10 cellular contexts compared by ENCODE assay signal in the genomic region with DNA sequence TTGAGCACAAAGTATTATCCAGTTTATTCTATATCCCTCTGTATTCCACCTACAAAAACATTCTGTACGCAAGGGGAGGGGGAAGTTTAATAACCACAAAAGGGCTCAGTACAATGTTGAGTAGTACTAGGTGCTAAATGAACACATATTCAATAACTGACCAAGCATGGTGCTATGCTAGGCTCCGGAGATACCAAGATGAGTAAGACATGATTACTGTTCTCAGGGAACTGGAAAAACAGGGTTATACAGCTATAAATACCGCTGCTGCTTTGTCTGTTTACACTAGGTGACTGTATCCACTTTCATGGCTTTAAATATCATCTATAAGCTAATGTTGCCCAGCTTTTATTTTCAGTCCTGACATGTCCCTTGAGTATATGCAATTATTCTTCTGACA.
A peak's percentile ranks its signal among the peaks of the same experiment; 100 is the strongest.
DNase-seq lines count a peak whose midpoint lies in the region; ATAC-seq and TF ChIP-seq lines count a peak whose summit lies in the region.
"Had no signal": no experiment of that assay in that cellular context is flagged by ENCODE, and none has a peak within 500 bp of the region (broad histone marks: within the 10 kb centered on the region; RNA-seq: fewer than 3 reads in every experiment).

No MANE protein-coding gene starts in this region.

- peaks cover 0 to 4% of the 10 kb centered on the region in 2 donors for H3K36me3 Mint-ChIP-seq in activated T-cell treated with anti-CD3 and anti-CD28 coated beads, Interleukin-2, amount 50 U/mL, for 72 hours (ENCODE audit: insufficient read depth in 2 of 2)

- no peaks in the 10 kb centered on the region for H3K4me1 Mint-ChIP-seq in activated T-cell treated with anti-CD3 and anti-CD28 coated beads, Interleukin-2, amount 50 U/mL, for 72 hours (ENCODE audit: low read depth)

- no peaks in the 10 kb centered on the region for H3K9me3 Mint-ChIP-seq in activated T-cell treated with anti-CD3 and anti-CD28 coated beads, Interleukin-2, amount 50 U/mL, for 72 hours
- H3K9me3 Mint-ChIP-seq: activated T-cell treated with anti-CD3 and anti-CD28 coated beads, Interleukin-2, amount 50 U/mL, for 4 hours had no signal

- peaks cover 30% of the 10 kb centered on the region for H3K4me1 ChIP-seq in PC-3 (ENCODE audit: insufficient read depth, low read length)

- peaks cover 7% of the 10 kb centered on the region for H3K36me3 ChIP-seq in PC-3 (ENCODE audit: low read depth, low read length)

- H3K4me2 ChIP-seq in PC-3 (ENCODE audit: low read length), result peak overlapping the region; percentile 83

- intact Hi-C loops in PC-3 (cut with micrococcal nuclease), result no loop called here

- no peak overlapping the region for H3K27ac Mint-ChIP-seq in activated T-cell treated with anti-CD3 and anti-CD28 coated beads, Interleukin-2, amount 50 U/mL, for 72 hours

- DNase-seq in AG04450 (ENCODE audit: low read depth, low spot score) (peak; percentile 26), PC-3 (peak; percentile 98), hepatic stellate cell (ENCODE audit: low spot score) (peak; percentile 21), T-helper 1 cell (no peak)
- no peak for DNase-seq in activated T-cell treated with anti-CD3 and anti-CD28 coated beads, Interleukin-2, amount 50 U/mL, for 72 hours
- no peak for DNase-seq in stimulated activated naive CD4-positive, alpha-beta T cell (lab: John Stamatoyannopoulos, UW)
- DNase-seq: activated T-cell treated with anti-CD3 and anti-CD28 coated beads, Interleukin-2, amount 50 U/mL, for 4 hours had no signal

- no peaks in the 10 kb centered on the region for H3K9me2 ChIP-seq in PC-3 (replicated peaks; ENCODE audit: low read length)

- peak overlapping the region; percentile 10; the same call in 1 of the 2 replicates for H3K9ac ChIP-seq in PC-3 (ENCODE audit: low read length)

- no peaks in the 10 kb centered on the region for H3K79me2 ChIP-seq in PC-3 (ENCODE audit: low read length)

- POLR2A ChIA-PET in AG04450 (lab: Yijun Ruan, JAX), result no interaction called here
- POLR2A ChIA-PET in PC-3 (lab: Charles Lee; ENCODE audit: unreplicated experiment), result interaction anchor here (0.5 to 1.0 kb wide), 3 partner anchors 101 to 239 kb away, joined by 3 to 7 read pairs (median 4); a partner anchor contains a TSS

- H3K27me3 Mint-ChIP-seq in activated T-cell treated with anti-CD3 and anti-CD28 coated beads, Interleukin-2, amount 50 U/mL, for 72 hours (ENCODE audit: low read depth), result no peaks in the 10 kb centered on the region

- H3K4me3 ChIP-seq in AG04450 (ENCODE audit: low read depth, low read length) (no peak overlapping the region), PC-3 (ENCODE audit: low read length) (peak overlapping the region; percentile 47; the same call in 1 of the 2 replicates)
- H3K4me3 ChIP-seq: K562 had no signal

- no peak for TF ChIP-seq CTCF in AG04450 (IDR thresholded peaks at IDR 0.05; ENCODE audit: low read depth, low read length)
- TF ChIP-seq CTCF in PC-3 (conservative IDR thresholded peaks at IDR 0.05; ENCODE audit: low read depth, low read length), result no peak

- H3K27ac ChIP-seq in AG04450 (ENCODE audit: low read depth, low read length) (no peak overlapping the region), PC-3 (ENCODE audit: low read length) (peak overlapping the region; percentile 90)

- ATAC-seq in HG02852 (IDR thresholded peaks at IDR 0.05; ENCODE audit: unreplicated experiment) (peak; percentile 73), PC-3 (peak; percentile 99), HG03175 (IDR thresholded peaks at IDR 0.05; ENCODE audit: unreplicated experiment) (no peak)
- no peak for ATAC-seq in activated T-cell treated with anti-CD3 and anti-CD28 coated beads, Interleukin-2, amount 50 U/mL, for 72 hours (replicated peaks in 1 of 2)
- ATAC-seq: activated T-cell treated with anti-CD3 and anti-CD28 coated beads, Interleukin-2, amount 50 U/mL, for 4 hours; K562 had no signal

- H3F3A ChIP-seq in PC-3 (ENCODE audit: low read length, unreplicated experiment), result peaks cover 6% of the 10 kb centered on the region

- BruUV-seq in PC-3 (replicated peaks; lab: Mats Ljungman, UMichigan), result no TSS peak

- CTCF ChIA-PET in AG04450 (lab: Charles Lee) (interaction anchor here (0.7 to 1.1 kb wide), 2 partner anchors 16 to 17 kb away, joined by 3 read pairs; no protein-coding TSS in a partner anchor), PC-3 (lab: Charles Lee) (interaction anchor here (0.5 to 1.1 kb wide), 6 partner anchors 14 to 1022 kb away, joined by 3 to 7 read pairs (median 6); no protein-coding TSS in a partner anchor)

- H4K20me1 ChIP-seq in PC-3 (ENCODE audit: low read length), result no peaks in the 10 kb centered on the region

- H3K27me3 ChIP-seq in AG04450 (ENCODE audit: control insufficient read depth, insufficient read depth, low read length) (no peaks in the 10 kb centered on the region), PC-3 (ENCODE audit: low read length) (no peaks in the 10 kb centered on the region)

- no peak overlapping the region for H2AFZ ChIP-seq in PC-3 (ENCODE audit: low read length)

- no peak overlapping the region for H3K4me3 Mint-ChIP-seq in activated T-cell treated with anti-CD3 and anti-CD28 coated beads, Interleukin-2, amount 50 U/mL, for 72 hours
- H3K4me3 Mint-ChIP-seq: activated T-cell treated with anti-CD3 and anti-CD28 coated beads, Interleukin-2, amount 50 U/mL, for 4 hours had no signal

- no peaks in the 10 kb centered on the region for H3K9me3 ChIP-seq in AG04450 (ENCODE audit: control insufficient read depth, insufficient read depth, low read length)
- no peaks in the 10 kb centered on the region for H3K9me3 ChIP-seq in PC-3 (ENCODE audit: low read length)

Comparison
In these comparisons a context has a peak if more than half of its experiments do, and no peak if none do; other contexts are left out.
1. DNase-seq: peak in AG04450 (single experiment), PC-3 (single experiment) and hepatic stellate cell (single experiment); none in activated T-cell treated with anti-CD3 and anti-CD28 coated beads, Interleukin-2, amount 50 U/mL, for 72 hours (0 of 2), T-helper 1 cell (0 of 5) and stimulated activated naive CD4-positive, alpha-beta T cell (0 of 6).
2. ATAC-seq: peak in HG02852 (single experiment) and PC-3 (single experiment); none in activated T-cell treated with anti-CD3 and anti-CD28 coated beads, Interleukin-2, amount 50 U/mL, for 72 hours (0 of 2) and HG03175 (single experiment).